In genomic region chr2:27655155-27655951, GRCh38 we compare ENCODE assay signal across 9 cellular contexts. TPM values are rescaled to one million over a fixed set of nuclear protein-coding genes. Genes with fewer than 3 reads are reported as not detected.
DNase-seq lines count a peak whose midpoint lies in the region; ATAC-seq and TF ChIP-seq lines count a peak whose summit lies in the region.
"Had no signal": no experiment of that assay in that cellular context is flagged by ENCODE, and none has a peak within 500 bp of the region (broad histone marks: within the 10 kb centered on the region; RNA-seq: fewer than 3 reads in every experiment).

No MANE protein-coding gene starts in this region.

- H3K27me3 Mint-ChIP-seq in activated naive CD4-positive, alpha-beta T cell treated with anti-CD3 and anti-CD28 coated beads for 36 hours (ENCODE audit: low read depth), result no peaks in the 10 kb centered on the region
- H3K27me3 Mint-ChIP-seq: stimulated activated naive CD8-positive, alpha-beta T cell treated with anti-CD3 and anti-CD28 coated beads, Interleukin-15, Interleukin-2, amounts not matched to agents 100 ng/mL and 50 ng/mL, for 24 hours had no signal

- H3K9me3 Mint-ChIP-seq in activated naive CD4-positive, alpha-beta T cell treated with anti-CD3 and anti-CD28 coated beads for 36 hours, result no peaks in the 10 kb centered on the region
- H3K9me3 Mint-ChIP-seq: stimulated activated naive CD8-positive, alpha-beta T cell treated with anti-CD3 and anti-CD28 coated beads, Interleukin-15, Interleukin-2, amounts not matched to agents 100 ng/mL and 50 ng/mL, for 24 hours had no signal

- CTCF ChIA-PET in activated naive CD4-positive, alpha-beta T cell treated with anti-CD3 and anti-CD28 coated beads for 36 hours (lab: Charles Lee), result interaction anchor here (0.8 kb wide), 2 partner anchors 48 to 225 kb away, joined by 3 to 4 read pairs; no protein-coding TSS in a partner anchor

- no peak for TF ChIP-seq CTCF in cardiac fibroblast (IDR thresholded peaks at IDR 0.05; ENCODE audit: low read depth, low read length)

- DNase-seq in activated naive CD4-positive, alpha-beta T cell treated with anti-CD3 and anti-CD28 coated beads for 36 hours, result no peak
- no peak for DNase-seq in activated naive CD4-positive, alpha-beta T cell treated with Interleukin-2 at 50 U/mL for 16 hours
- DNase-seq in cardiac fibroblast (ENCODE audit: low read depth in 2 of 2) (peak; percentile 45 to 78), smooth muscle cell of the brain vasculature (ENCODE audit: low read depth, low spot score) (peak; percentile 72)
- DNase-seq in stimulated activated naive CD8-positive, alpha-beta T cell treated with anti-CD3 and anti-CD28 coated beads, Interleukin-15, Interleukin-2, amounts not matched to agents 100 U/mL and 50 U/mL, for 24 hours, result no peak
- DNase-seq: NCI-H2227 treated with DMSO at 0.1 percent for 48 hours had no signal

- H3K36me3 Mint-ChIP-seq in activated naive CD4-positive, alpha-beta T cell treated with anti-CD3 and anti-CD28 coated beads for 36 hours (ENCODE audit: low read depth), result peaks cover 28% of the 10 kb centered on the region

- H3K4me1 Mint-ChIP-seq in activated naive CD4-positive, alpha-beta T cell treated with anti-CD3 and anti-CD28 coated beads for 36 hours (ENCODE audit: low read depth), result peaks cover 34% of the 10 kb centered on the region

- no peak for ATAC-seq in stimulated activated naive CD8-positive, alpha-beta T cell treated with anti-CD3 and anti-CD28 coated beads, Interleukin-15, Interleukin-2, amounts not matched to agents 100 U/mL and 50 U/mL, for 24 hours
- ATAC-seq in HG02571 (IDR thresholded peaks at IDR 0.05; ENCODE audit: unreplicated experiment), result no peak

- intact Hi-C loops in activated naive CD4-positive, alpha-beta T cell treated with anti-CD3 and anti-CD28 coated beads for 36 hours (cut with micrococcal nuclease), result no loop called here

- H3K27ac Mint-ChIP-seq in activated naive CD4-positive, alpha-beta T cell treated with anti-CD3 and anti-CD28 coated beads for 36 hours, result peak overlapping the region; percentile 39

- no peak overlapping the region for H3K4me3 ChIP-seq in cardiac fibroblast (replicated peaks in 1 of 2; ENCODE audit: low read depth in 2 of 2, low read length in 2 of 2)
- H3K4me3 ChIP-seq: SK-N-MC had no signal

- H3K4me3 Mint-ChIP-seq in activated naive CD4-positive, alpha-beta T cell treated with anti-CD3 and anti-CD28 coated beads for 36 hours, result no peak overlapping the region
- H3K4me3 Mint-ChIP-seq: stimulated activated naive CD8-positive, alpha-beta T cell treated with anti-CD3 and anti-CD28 coated beads, Interleukin-15, Interleukin-2, amounts not matched to agents 100 ng/mL and 50 ng/mL, for 24 hours had no signal

RNA-seq across cellular contexts. Expression of gene SUPT7L, which starts 8.1 kb away (rescaled TPM):
- total RNA-seq in activated naive CD4-positive, alpha-beta T cell treated with anti-CD3 and anti-CD28 coated beads for 36 hours, result 10 to 100 TPM; 27.8 to 29.7 TPM

RNA-seq across cellular contexts. Expression of gene SLC4A1AP, which starts 8.3 kb away (rescaled TPM):
- total RNA-seq in activated naive CD4-positive, alpha-beta T cell treated with anti-CD3 and anti-CD28 coated beads for 36 hours, result 10 to 100 TPM; 21.2 to 22.2 TPM

RNA-seq across cellular contexts. Expression of gene GPN1, which starts 26.5 kb away (rescaled TPM):
- 10 to 100 TPM; 44.9 to 45.1 TPM for total RNA-seq in activated naive CD4-positive, alpha-beta T cell treated with anti-CD3 and anti-CD28 coated beads for 36 hours

RNA-seq across cellular contexts. Expression of gene CCDC121, which starts 26.5 kb away (rescaled TPM):
- total RNA-seq in activated naive CD4-positive, alpha-beta T cell treated with anti-CD3 and anti-CD28 coated beads for 36 hours, result under 1 TPM; 0.17 to 0.30 TPM

Comparison
In these comparisons a context has a peak if more than half of its experiments do, and no peak if none do; other contexts are left out.
1. DNase-seq: peak in cardiac fibroblast (2 of 2) and smooth muscle cell of the brain vasculature (single experiment); none in activated naive CD4-positive, alpha-beta T cell treated with anti-CD3 and anti-CD28 coated beads for 36 hours (single experiment), activated naive CD4-positive, alpha-beta T cell treated with Interleukin-2 at 50 U/mL for 16 hours (single experiment) and stimulated activated naive CD8-positive, alpha-beta T cell treated with anti-CD3 and anti-CD28 coated beads, Interleukin-15, Interleukin-2, amounts not matched to agents 100 U/mL and 50 U/mL, for 24 hours (single experiment).